37 cellular contexts compared by ENCODE assay signal in the genomic region with DNA sequence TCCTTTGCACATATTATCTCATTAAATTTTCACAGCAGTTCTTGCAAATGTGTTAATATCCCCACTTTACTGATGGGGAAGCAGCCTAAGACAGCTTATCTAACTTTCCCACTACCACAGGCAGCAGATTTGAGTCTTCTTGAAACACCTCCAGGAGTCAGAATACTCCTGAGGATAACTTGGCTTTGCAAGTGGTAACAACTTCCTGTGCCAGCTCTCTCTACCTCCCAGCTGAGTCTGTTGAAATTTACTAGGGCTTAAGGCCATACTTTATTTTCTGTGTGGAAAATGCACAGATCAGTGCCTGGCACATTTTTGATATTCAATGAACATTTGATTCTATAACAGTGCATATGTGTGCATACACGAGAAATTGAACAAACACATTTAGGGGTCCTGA.
"Had no signal": no experiment of that assay in that cellular context is flagged by ENCODE, and none has a peak within 500 bp of the region (broad histone marks: within the 10 kb centered on the region; RNA-seq: fewer than 3 reads in every experiment).

No MANE protein-coding gene starts in this region.

- H3K27me3 Mint-ChIP-seq: activated B cell treated with CpG ODN at 0.5 μM for 24 hours; activated CD4-positive, alpha-beta T cell treated with anti-CD3 and anti-CD28 coated beads, Interleukin-2, amount 10 ng/mL, durations not matched to agents 24 days and 14 days; activated naive CD4-positive, alpha-beta T cell treated with anti-CD3 and anti-CD28 coated beads, Interleukin-2, amount 50 U/mL, for 24 hours; brain; central memory CD8-positive, alpha-beta T cell had no signal

- H3K4me3 ChIP-seq: ascending aorta, cardiac muscle cell had no signal

- H3K9me3 ChIP-seq: ascending aorta had no signal

- FAIRE-seq: bronchial epithelial cell, TTC549 had no signal

- H3K36me3 ChIP-seq: ascending aorta, cardiac muscle cell had no signal

- H3K27ac ChIP-seq: ascending aorta, cardiac muscle cell, VCaP had no signal

- ATAC-seq: activated CD8-positive, alpha-beta T cell treated with anti-CD3 and anti-CD28 coated beads for 36 hours; activated T-cell treated with anti-CD3 and anti-CD28 coated beads, Interleukin-2, amount 50 U/mL, for 4 hours; activated T-cell treated with anti-CD3 and anti-CD28 coated beads, Interleukin-2, amount 50 U/mL, for 72 hours; activated T-helper 17 cell treated with anti-CD3 and anti-CD28 coated beads, Interleukin-2, amount 50 U/mL, for 72 hours had no signal

- H3K36me3 Mint-ChIP-seq: activated CD4-positive, alpha-beta memory T cell treated with anti-CD3 and anti-CD28 coated beads for 36 hours; activated naive CD4-positive, alpha-beta T cell treated with anti-CD3 and anti-CD28 coated beads, Interleukin-2, amount 50 U/mL, for 24 hours; activated naive CD8-positive, alpha-beta T cell treated with anti-CD3 and anti-CD28 coated beads for 36 hours; brain had no signal

- H3K4me3 Mint-ChIP-seq: activated B cell treated with CpG ODN at 0.5 μM for 24 hours; activated CD4-positive, alpha-beta memory T cell treated with anti-CD3 and anti-CD28 coated beads for 36 hours; activated CD4-positive, alpha-beta T cell treated with anti-CD3 and anti-CD28 coated beads, Interleukin-2, amount 10 ng/mL, durations not matched to agents 24 days and 14 days; activated CD8-positive, alpha-beta T cell treated with anti-CD3 and anti-CD28 coated beads for 36 hours; activated naive CD4-positive, alpha-beta T cell treated with anti-CD3 and anti-CD28 coated beads for 36 hours; activated naive CD4-positive, alpha-beta T cell treated with anti-CD3 and anti-CD28 coated beads, Interleukin-2, amount 50 U/mL, for 24 hours; activated naive CD8-positive, alpha-beta T cell treated with anti-CD3 and anti-CD28 coated beads for 36 hours; activated T-cell treated with anti-CD3 and anti-CD28 coated beads, Interleukin-2, amount 50 U/mL, for 4 hours; activated T-cell treated with anti-CD3 and anti-CD28 coated beads, Interleukin-2, amount 50 U/mL, for 72 hours; activated T-helper 1 cell treated with anti-CD3 and anti-CD28 coated beads, Interleukin-12 subunit alpha, Interleukin-12 subunit beta, Interleukin-2, Interleukin-4 antibody, amounts not matched to agents 30 ng/mL and 10 ng/mL and 1 ng/mL, durations not matched to agents 14 hours and 24 hours and 36 hours; activated T-helper 17 cell treated with anti-CD3 and anti-CD28 coated beads, Interleukin-2, amount 50 U/mL, for 72 hours; brain; central memory CD8-positive, alpha-beta T cell; T-helper 1 cell treated with Interleukin-12 subunit alpha and Interleukin-12 subunit beta and Interleukin-4 antibody, amounts not matched to agents 30 μg/mL and 1 μg/mL, for 36 hours; T-helper 2 cell treated with Interferon-gamma antibody and Interleukin-4, amounts not matched to agents 5 μg/mL and 100 μg/mL, for 36 hours had no signal

- H3K9me3 Mint-ChIP-seq: activated B cell treated with CpG ODN at 0.5 μM for 24 hours; activated CD4-positive, alpha-beta memory T cell treated with anti-CD3 and anti-CD28 coated beads for 36 hours; activated CD4-positive, alpha-beta T cell treated with anti-CD3 and anti-CD28 coated beads, Interleukin-2, amount 10 ng/mL, durations not matched to agents 24 days and 14 days; activated CD8-positive, alpha-beta T cell treated with anti-CD3 and anti-CD28 coated beads for 36 hours; activated naive CD4-positive, alpha-beta T cell treated with anti-CD3 and anti-CD28 coated beads for 36 hours; activated naive CD4-positive, alpha-beta T cell treated with anti-CD3 and anti-CD28 coated beads, Interleukin-2, amount 50 U/mL, for 24 hours; activated naive CD8-positive, alpha-beta T cell treated with anti-CD3 and anti-CD28 coated beads for 36 hours; activated T-cell treated with anti-CD3 and anti-CD28 coated beads, Interleukin-2, amount 50 U/mL, for 72 hours; activated T-helper 1 cell treated with anti-CD3 and anti-CD28 coated beads, Interleukin-12 subunit alpha, Interleukin-12 subunit beta, Interleukin-2, Interleukin-4 antibody, amounts not matched to agents 30 ng/mL and 10 ng/mL and 1 ng/mL, durations not matched to agents 14 hours and 24 hours and 36 hours; activated T-helper 17 cell treated with anti-CD3 and anti-CD28 coated beads, Interleukin-2, amount 50 U/mL, for 72 hours; brain; T-helper 1 cell treated with Interleukin-12 subunit alpha and Interleukin-12 subunit beta and Interleukin-4 antibody, amounts not matched to agents 30 μg/mL and 1 μg/mL, for 36 hours; T-helper 2 cell treated with Interferon-gamma antibody and Interleukin-4, amounts not matched to agents 5 μg/mL and 100 μg/mL, for 36 hours had no signal

- DNase-seq: activated B cell treated with CpG ODN at 0.5 μM for 24 hours; activated CD4-positive, alpha-beta memory T cell treated with anti-CD3 and anti-CD28 coated beads for 36 hours; activated CD4-positive, alpha-beta T cell treated with anti-CD3 and anti-CD28 coated beads for 4 hours; activated CD4-positive, alpha-beta T cell treated with anti-CD3 and anti-CD28 coated beads, Interleukin-2, amount 10 ng/mL, durations not matched to agents 24 days and 14 days; activated CD4-positive, alpha-beta T cell treated with anti-CD3 and anti-CD28 coated beads, Interleukin-2, amount 50 U/mL, for 1 hour; activated CD4-positive, alpha-beta T cell treated with anti-CD3 and anti-CD28 coated beads, Interleukin-2, amount 50 U/mL, for 4 hours; activated CD4-positive, CD25-positive, alpha-beta regulatory T cell treated with anti-CD3 and anti-CD28 coated beads, Interleukin-2, amount 50 U/mL, for 72 hours; activated CD8-positive, alpha-beta memory T cell treated with anti-CD3 and anti-CD28 coated beads, Interleukin-2, amount 50 U/mL, for 4 hours; activated CD8-positive, alpha-beta T cell treated with anti-CD3 and anti-CD28 coated beads for 36 hours; activated effector memory CD4-positive, alpha-beta T cell treated with anti-CD3 and anti-CD28 coated beads, Interleukin-2, amount 50 U/mL, for 16 hours; activated gamma-delta T cell treated with Interleukin-2 at 50 U/mL for 16 hours; activated naive CD4-positive, alpha-beta T cell; activated naive CD4-positive, alpha-beta T cell treated with anti-CD3 and anti-CD28 coated beads for 36 hours; activated naive CD8-positive, alpha-beta T cell treated with anti-CD3 and anti-CD28 coated beads for 36 hours; activated T-cell treated with anti-CD3 and anti-CD28 coated beads for 4 hours; activated T-cell treated with anti-CD3 and anti-CD28 coated beads, Interleukin-2, amount 50 U/mL, for 1 hour; activated T-cell treated with anti-CD3 and anti-CD28 coated beads, Interleukin-2, amount 50 U/mL, for 4 hours; activated T-cell treated with anti-CD3 and anti-CD28 coated beads, Interleukin-2, amount 50 U/mL, for 72 hours; amygdala; anterior cingulate cortex; caudate nucleus; cerebellar nuclear complex; T-helper 1 cell; T-helper 2 cell; T-helper 9 cell had no signal

- H3K27me3 ChIP-seq: ascending aorta, cardiac muscle cell had no signal

- H3K4me1 ChIP-seq: ascending aorta had no signal

- H3K4me1 Mint-ChIP-seq: activated B cell treated with CpG ODN at 0.5 μM for 24 hours; activated CD4-positive, alpha-beta T cell treated with anti-CD3 and anti-CD28 coated beads, Interleukin-2, amount 10 ng/mL, durations not matched to agents 24 days and 14 days; activated naive CD4-positive, alpha-beta T cell treated with anti-CD3 and anti-CD28 coated beads, Interleukin-2, amount 50 U/mL, for 24 hours; activated naive CD8-positive, alpha-beta T cell treated with anti-CD3 and anti-CD28 coated beads for 36 hours; activated T-helper 17 cell treated with anti-CD3 and anti-CD28 coated beads, Interleukin-2, amount 50 U/mL, for 72 hours; central memory CD8-positive, alpha-beta T cell had no signal

- H3K27ac Mint-ChIP-seq: activated B cell treated with CpG ODN at 0.5 μM for 24 hours; activated CD4-positive, alpha-beta memory T cell treated with anti-CD3 and anti-CD28 coated beads for 36 hours; activated CD4-positive, alpha-beta T cell treated with anti-CD3 and anti-CD28 coated beads, Interleukin-2, amount 10 ng/mL, durations not matched to agents 24 days and 14 days; activated CD8-positive, alpha-beta T cell treated with anti-CD3 and anti-CD28 coated beads for 36 hours; activated naive CD4-positive, alpha-beta T cell treated with anti-CD3 and anti-CD28 coated beads for 36 hours; activated naive CD4-positive, alpha-beta T cell treated with anti-CD3 and anti-CD28 coated beads, Interleukin-2, amount 50 U/mL, for 24 hours; activated naive CD8-positive, alpha-beta T cell treated with anti-CD3 and anti-CD28 coated beads for 36 hours; activated T-cell treated with anti-CD3 and anti-CD28 coated beads, Interleukin-2, amount 50 U/mL, for 72 hours; activated T-helper 1 cell treated with anti-CD3 and anti-CD28 coated beads, Interleukin-12 subunit alpha, Interleukin-12 subunit beta, Interleukin-2, Interleukin-4 antibody, amounts not matched to agents 30 ng/mL and 10 ng/mL and 1 ng/mL, durations not matched to agents 14 hours and 24 hours and 36 hours; activated T-helper 17 cell treated with anti-CD3 and anti-CD28 coated beads, Interleukin-2, amount 50 U/mL, for 72 hours; T-helper 2 cell treated with Interferon-gamma antibody and Interleukin-4, amounts not matched to agents 5 μg/mL and 100 μg/mL, for 36 hours had no signal
